ENCODE assay signal across 9 cellular contexts in genomic region chr20:37911838-37912273, GRCh38. TPM values are rescaled to one million over a fixed set of nuclear protein-coding genes. Genes with fewer than 3 reads are reported as not detected.
DNase-seq lines count a peak whose midpoint lies in the region; ATAC-seq and TF ChIP-seq lines count a peak whose summit lies in the region.
"Had no signal": no experiment of that assay in that cellular context is flagged by ENCODE, and none has a peak within 500 bp of the region (broad histone marks: within the 10 kb centered on the region; RNA-seq: fewer than 3 reads in every experiment).

No MANE protein-coding gene starts in this region.

- TF ChIP-seq CTCF in dorsolateral prefrontal cortex (IDR thresholded peaks at IDR 0.05 in 54 of 56, conservative IDR thresholded peaks at IDR 0.05 in 2 of 56; ENCODE audit: low read depth in 1 of 56, partially characterized antibody in 56 of 56) (no peak), sigmoid colon (IDR thresholded peaks at IDR 0.05) (no peak)

- TF ChIP-seq EP300 in sigmoid colon (IDR thresholded peaks at IDR 0.05), result no peak

- no peak for ATAC-seq in HG03457 (IDR thresholded peaks at IDR 0.05; ENCODE audit: unreplicated experiment)

- H3K27me3 ChIP-seq in dorsolateral prefrontal cortex (peaks cover 0 to 84% (median 8%) of the 10 kb centered on the region in 45 donors), sigmoid colon (peaks cover 0 to 62% (median 10%) of the 10 kb centered on the region in 3 donors)

- H3K36me3 ChIP-seq in sigmoid colon, result no peaks in the 10 kb centered on the region
- H3K36me3 ChIP-seq: spleen had no signal

- peak; percentile 31 for DNase-seq in NCI-H1092 treated with DMSO at 0.1 percent for 48 hours (lab: John Stamatoyannopoulos, UW)
- no peak for DNase-seq in NCI-H1092 (lab: John Stamatoyannopoulos, UW)
- peak; percentile 74 for DNase-seq in NCI-H2196 (lab: John Stamatoyannopoulos, UW; ENCODE audit: unreplicated experiment)
- peak; percentile 21 to 80 (median 66) for DNase-seq in dorsolateral prefrontal cortex
- DNase-seq in sigmoid colon, result peak; percentile 94
- no peak for DNase-seq in activated CD4-positive, CD25-positive, alpha-beta regulatory T cell treated with anti-CD3 and anti-CD28 coated beads, Interleukin-2, amount 50 U/mL, for 72 hours
- DNase-seq in GDM1 (lab: John Stamatoyannopoulos, UW), result no peak
- DNase-seq: spleen had no signal

- 18 to 22% methylated on average over 11 of the region's 11 CpGs for WGBS in sigmoid colon, 2 donors

- TF ChIP-seq POLR2A in sigmoid colon (IDR thresholded peaks at IDR 0.05), result no peak

- H3K4me3 ChIP-seq in dorsolateral prefrontal cortex (peak overlapping the region in 4 of 59 donors; percentile 2 to 21 (median 11)), sigmoid colon (no peak overlapping the region)
- H3K4me3 ChIP-seq: spleen had no signal

- intact Hi-C loops in dorsolateral prefrontal cortex (cut with DNase I) (no loop called here), sigmoid colon (cut with DNase I) (no loop called here)

- H3K9me3 ChIP-seq in sigmoid colon, result no peaks in the 10 kb centered on the region
- H3K9me3 ChIP-seq: spleen had no signal

- H3K4me1 ChIP-seq in sigmoid colon, result peaks cover 0 to 43% (median 27%) of the 10 kb centered on the region in 4 donors

- H3K27ac ChIP-seq in dorsolateral prefrontal cortex, result peak overlapping the region in 4 of 59 donors; percentile 7 to 48 (median 20)
- no peak overlapping the region for H3K27ac ChIP-seq in sigmoid colon
- H3K27ac ChIP-seq: spleen had no signal

RNA-seq across cellular contexts. Expression of gene VSTM2L, which starts 8.9 kb away (rescaled TPM):
- total RNA-seq in dorsolateral prefrontal cortex (100 to 1,000 TPM in 68 of 120 experiments, 10 to 100 TPM in 52; 24.0 to 168 (median 105) TPM), sigmoid colon (1 to 10 TPM; 2.1 to 3.4 (median 2.9) TPM)
- 1 to 10 TPM in 1 of 3 donors, not detected in 2; 1.5 TPM for polyA plus RNA-seq in sigmoid colon

Comparison
In these comparisons a context has a peak if more than half of its experiments do, and no peak if none do; other contexts are left out.
1. DNase-seq: peak in NCI-H1092 treated with DMSO at 0.1 percent for 48 hours (single experiment), NCI-H2196 (single experiment), dorsolateral prefrontal cortex (10 of 10) and sigmoid colon (single experiment); none in NCI-H1092 (single experiment), activated CD4-positive, CD25-positive, alpha-beta regulatory T cell treated with anti-CD3 and anti-CD28 coated beads, Interleukin-2, amount 50 U/mL, for 72 hours (single experiment) and GDM1 (single experiment).
2. RNA of gene VSTM2L, which starts 8.9 kb away (total RNA-seq): 24.0 to 168 TPM in dorsolateral prefrontal cortex; 2.1 to 3.4 TPM in sigmoid colon; every median in the first group is over 4 times any median in the second.